Comparison of ENCODE assay signal across 1 cellular context in the genomic region with DNA sequence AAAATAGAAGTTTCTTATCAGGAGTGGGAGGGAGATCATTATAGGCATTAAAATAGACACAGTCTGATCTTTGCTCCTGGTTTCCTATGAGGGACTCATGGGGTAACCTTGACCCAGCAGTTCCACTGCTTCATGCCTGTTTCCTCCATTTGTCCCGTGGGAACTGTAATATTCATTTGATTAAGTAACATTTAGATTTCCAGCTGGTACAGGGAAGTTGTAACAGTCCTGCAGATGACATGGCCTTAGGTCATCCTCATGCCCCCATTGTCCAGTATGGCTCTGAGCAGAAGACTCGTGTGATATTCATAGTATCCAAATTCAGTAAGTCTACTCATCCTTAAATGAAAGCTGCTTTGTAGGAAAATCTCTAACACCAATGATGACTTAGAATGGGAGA.
TF ChIP-seq lines count a peak whose summit lies in the region.

No MANE protein-coding gene starts in this region.

TF ChIP-seq in HepG2, 621 proteins besides CTCF, POLR2A, EP300 and RAD21 (continued from another document):
- TF ChIP-seq, protein P1, sequence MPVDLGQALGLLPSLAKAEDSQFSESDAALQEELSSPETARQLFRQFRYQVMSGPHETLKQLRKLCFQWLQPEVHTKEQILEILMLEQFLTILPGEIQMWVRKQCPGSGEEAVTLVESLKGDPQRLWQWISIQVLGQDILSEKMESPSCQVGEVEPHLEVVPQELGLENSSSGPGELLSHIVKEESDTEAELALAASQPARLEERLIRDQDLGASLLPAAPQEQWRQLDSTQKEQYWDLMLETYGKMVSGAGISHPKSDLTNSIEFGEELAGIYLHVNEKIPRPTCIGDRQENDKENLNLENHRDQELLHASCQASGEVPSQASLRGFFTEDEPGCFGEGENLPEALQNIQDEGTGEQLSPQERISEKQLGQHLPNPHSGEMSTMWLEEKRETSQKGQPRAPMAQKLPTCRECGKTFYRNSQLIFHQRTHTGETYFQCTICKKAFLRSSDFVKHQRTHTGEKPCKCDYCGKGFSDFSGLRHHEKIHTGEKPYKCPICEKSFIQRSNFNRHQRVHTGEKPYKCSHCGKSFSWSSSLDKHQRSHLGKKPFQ (CRISPR knock-in tag; IDR thresholded peaks at IDR 0.05; ENCODE audit: insufficient replicate concordance), result no peak
- no peak for TF ChIP-seq ZSCAN29 (CRISPR knock-in tag; conservative IDR thresholded peaks at IDR 0.05)
- TF ChIP-seq HNRNPLL (IDR thresholded peaks at IDR 0.05; ENCODE audit: low read depth, low read length, poor library complexity, severe bottlenecking), result no peak
- no peak for TF ChIP-seq SRF (IDR thresholded peaks at IDR 0.05; ENCODE audit: low read depth, low read length)
- TF ChIP-seq CBFB (CRISPR knock-in tag; IDR thresholded peaks at IDR 0.05), result no peak
- no peak for TF ChIP-seq ELF3 (CRISPR knock-in tag; IDR thresholded peaks at IDR 0.05)
- no peak for TF ChIP-seq BCL6 (CRISPR knock-in tag; IDR thresholded peaks at IDR 0.05)
- TF ChIP-seq, protein P2, sequence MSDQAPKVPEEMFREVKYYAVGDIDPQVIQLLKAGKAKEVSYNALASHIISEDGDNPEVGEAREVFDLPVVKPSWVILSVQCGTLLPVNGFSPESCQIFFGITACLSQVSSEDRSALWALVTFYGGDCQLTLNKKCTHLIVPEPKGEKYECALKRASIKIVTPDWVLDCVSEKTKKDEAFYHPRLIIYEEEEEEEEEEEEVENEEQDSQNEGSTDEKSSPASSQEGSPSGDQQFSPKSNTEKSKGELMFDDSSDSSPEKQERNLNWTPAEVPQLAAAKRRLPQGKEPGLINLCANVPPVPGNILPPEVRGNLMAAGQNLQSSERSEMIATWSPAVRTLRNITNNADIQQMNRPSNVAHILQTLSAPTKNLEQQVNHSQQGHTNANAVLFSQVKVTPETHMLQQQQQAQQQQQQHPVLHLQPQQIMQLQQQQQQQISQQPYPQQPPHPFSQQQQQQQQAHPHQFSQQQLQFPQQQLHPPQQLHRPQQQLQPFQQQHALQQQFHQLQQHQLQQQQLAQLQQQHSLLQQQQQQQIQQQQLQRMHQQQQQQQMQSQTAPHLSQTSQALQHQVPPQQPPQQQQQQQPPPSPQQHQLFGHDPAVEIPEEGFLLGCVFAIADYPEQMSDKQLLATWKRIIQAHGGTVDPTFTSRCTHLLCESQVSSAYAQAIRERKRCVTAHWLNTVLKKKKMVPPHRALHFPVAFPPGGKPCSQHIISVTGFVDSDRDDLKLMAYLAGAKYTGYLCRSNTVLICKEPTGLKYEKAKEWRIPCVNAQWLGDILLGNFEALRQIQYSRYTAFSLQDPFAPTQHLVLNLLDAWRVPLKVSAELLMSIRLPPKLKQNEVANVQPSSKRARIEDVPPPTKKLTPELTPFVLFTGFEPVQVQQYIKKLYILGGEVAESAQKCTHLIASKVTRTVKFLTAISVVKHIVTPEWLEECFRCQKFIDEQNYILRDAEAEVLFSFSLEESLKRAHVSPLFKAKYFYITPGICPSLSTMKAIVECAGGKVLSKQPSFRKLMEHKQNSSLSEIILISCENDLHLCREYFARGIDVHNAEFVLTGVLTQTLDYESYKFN (CRISPR knock-in tag; conservative IDR thresholded peaks at IDR 0.05), result no peak
- TF ChIP-seq SP1 (IDR thresholded peaks at IDR 0.05), result no peak
- no peak for TF ChIP-seq SP1 (CRISPR knock-in tag; IDR thresholded peaks at IDR 0.05)
- no peak for TF ChIP-seq BHLHE40 (IDR thresholded peaks at IDR 0.05; ENCODE audit: low read length)
- TF ChIP-seq, protein P3, sequence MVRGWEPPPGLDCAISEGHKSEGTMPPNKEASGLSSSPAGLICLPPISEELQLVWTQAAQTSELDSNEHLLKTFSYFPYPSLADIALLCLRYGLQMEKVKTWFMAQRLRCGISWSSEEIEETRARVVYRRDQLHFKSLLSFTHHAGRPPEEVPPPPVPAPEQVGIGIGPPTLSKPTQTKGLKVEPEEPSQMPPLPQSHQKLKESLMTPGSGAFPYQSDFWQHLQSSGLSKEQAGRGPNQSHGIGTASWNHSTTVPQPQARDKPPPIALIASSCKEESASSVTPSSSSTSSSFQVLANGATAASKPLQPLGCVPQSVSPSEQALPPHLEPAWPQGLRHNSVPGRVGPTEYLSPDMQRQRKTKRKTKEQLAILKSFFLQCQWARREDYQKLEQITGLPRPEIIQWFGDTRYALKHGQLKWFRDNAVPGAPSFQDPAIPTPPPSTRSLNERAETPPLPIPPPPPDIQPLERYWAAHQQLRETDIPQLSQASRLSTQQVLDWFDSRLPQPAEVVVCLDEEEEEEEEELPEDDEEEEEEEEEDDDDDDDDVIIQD (CRISPR knock-in tag; IDR thresholded peaks at IDR 0.05; ENCODE audit: low read depth), result no peak
- TF ChIP-seq HOXA5 (CRISPR knock-in tag; IDR thresholded peaks at IDR 0.05), result no peak
- no peak for TF ChIP-seq PHF5A (CRISPR knock-in tag; IDR thresholded peaks at IDR 0.05; ENCODE audit: low read depth, unreplicated experiment)
TF ChIP-seq in HepG2: peak in this region for 0.
